In genomic region chr7:36638586-36639265, GRCh38 we compare ENCODE assay signal across 17 cellular contexts.
DNase-seq lines count a peak whose midpoint lies in the region; FAIRE-seq lines count a peak whose summit lies in the region.
"Had no signal": no experiment of that assay in that cellular context is flagged by ENCODE, and none has a peak within 500 bp of the region (broad histone marks: within the 10 kb centered on the region; RNA-seq: fewer than 3 reads in every experiment).

No MANE protein-coding gene starts in this region.

- H3K27ac ChIP-seq in KOPT-K1 (ENCODE audit: low read depth, low read length, poor library complexity, severe bottlenecking) (peak overlapping the region; percentile 57), small intestine (ENCODE audit: low read depth in 1 of 2, low read length in 1 of 2) (peak overlapping the region; percentile 32 to 41)
- H3K27ac ChIP-seq: brain microvascular endothelial cell, prostate gland, vagina had no signal

- H3K27me3 Mint-ChIP-seq in activated T-cell treated with anti-CD3 and anti-CD28 coated beads, Interleukin-2, amount 50 U/mL, for 24 hours: no peaks in the 10 kb centered on the region
- no peaks in the 10 kb centered on the region for H3K27me3 Mint-ChIP-seq in activated naive CD8-positive, alpha-beta T cell treated with anti-CD3 and anti-CD28 coated beads for 36 hours

- DNase-seq in activated T-cell treated with anti-CD3 and anti-CD28 coated beads, Interleukin-2, amount 50 U/mL, for 24 hours: no peak
- no peak for DNase-seq in activated T-cell treated with anti-CD3 and anti-CD28 coated beads for 4 hours
- no peak for DNase-seq in activated naive CD8-positive, alpha-beta T cell treated with anti-CD3 and anti-CD28 coated beads for 36 hours
- DNase-seq in small intestine: no peak
- no peak for DNase-seq in NCI-H2171 (lab: John Stamatoyannopoulos, UW)
- DNase-seq in GM19240 (ENCODE audit: insufficient read length, low spot score): no peak
- DNase-seq: brain microvascular endothelial cell; foreskin melanocyte; kidney glomerular epithelial cell; mesenchymal stem cell; stimulated activated CD4-positive, alpha-beta T cell treated with anti-CD3 and anti-CD28 coated beads, Interleukin-4, amount 100 ng/mL, for 1 hour had no signal

- H3K36me3 ChIP-seq in KOPT-K1 (ENCODE audit: insufficient read depth, low read length): no peaks in the 10 kb centered on the region
- no peaks in the 10 kb centered on the region for H3K36me3 ChIP-seq in small intestine (ENCODE audit: control insufficient read depth in 2 of 2, insufficient read depth in 2 of 2, low read length in 2 of 2)
- H3K36me3 ChIP-seq: brain microvascular endothelial cell, prostate gland, vagina had no signal

- H3K27me3 ChIP-seq in small intestine (ENCODE audit: control insufficient read depth in 2 of 2, insufficient read depth in 2 of 2, low read length in 2 of 2): no peaks in the 10 kb centered on the region
- H3K27me3 ChIP-seq: brain microvascular endothelial cell, vagina had no signal

- WGBS in small intestine, 3 donors: 87 to 90% (median 87%) methylated on average over 3 of the region's 3 CpGs

- no peaks in the 10 kb centered on the region for H3K9me3 Mint-ChIP-seq in activated T-cell treated with anti-CD3 and anti-CD28 coated beads, Interleukin-2, amount 50 U/mL, for 24 hours
- H3K9me3 Mint-ChIP-seq in activated naive CD8-positive, alpha-beta T cell treated with anti-CD3 and anti-CD28 coated beads for 36 hours: no peaks in the 10 kb centered on the region
- H3K9me3 Mint-ChIP-seq: nephron had no signal

- peaks cover 63% of the 10 kb centered on the region for H3K4me1 Mint-ChIP-seq in activated T-cell treated with anti-CD3 and anti-CD28 coated beads, Interleukin-2, amount 50 U/mL, for 24 hours (ENCODE audit: low read depth)
- H3K4me1 Mint-ChIP-seq in activated naive CD8-positive, alpha-beta T cell treated with anti-CD3 and anti-CD28 coated beads for 36 hours: peaks cover 56% of the 10 kb centered on the region

- FAIRE-seq in small intestine (lab: Jason Lieb, UNC): no peak
- FAIRE-seq: endothelial cell of umbilical vein, GM12891 had no signal

- H3K36me3 Mint-ChIP-seq in activated T-cell treated with anti-CD3 and anti-CD28 coated beads, Interleukin-2, amount 50 U/mL, for 24 hours (ENCODE audit: low read depth): peaks cover 33% of the 10 kb centered on the region
- peaks cover 7% of the 10 kb centered on the region for H3K36me3 Mint-ChIP-seq in activated naive CD8-positive, alpha-beta T cell treated with anti-CD3 and anti-CD28 coated beads for 36 hours

- H3K4me1 ChIP-seq in small intestine (ENCODE audit: control insufficient read depth in 2 of 2, insufficient read depth in 1 of 2, low read depth in 1 of 2, low read length in 1 of 2): peaks cover 0 to 2% of the 10 kb centered on the region in 2 donors
- H3K4me1 ChIP-seq: prostate gland, vagina had no signal

- no peak overlapping the region for H3K4me3 ChIP-seq in small intestine (ENCODE audit: low read depth in 1 of 2, low read length in 2 of 2)
- H3K4me3 ChIP-seq: prostate gland, vagina had no signal

- H3K9me3 ChIP-seq in KOPT-K1 (ENCODE audit: insufficient read depth, low read length, poor library complexity, severe bottlenecking) (no peaks in the 10 kb centered on the region), small intestine (ENCODE audit: control insufficient read depth, low read depth) (no peaks in the 10 kb centered on the region)
- H3K9me3 ChIP-seq: prostate gland, vagina had no signal

- peak overlapping the region; percentile 34 for H3K27ac Mint-ChIP-seq in activated T-cell treated with anti-CD3 and anti-CD28 coated beads, Interleukin-2, amount 50 U/mL, for 24 hours
- peak overlapping the region; percentile 67 for H3K27ac Mint-ChIP-seq in activated naive CD8-positive, alpha-beta T cell treated with anti-CD3 and anti-CD28 coated beads for 36 hours
- H3K27ac Mint-ChIP-seq: nephron had no signal

- no peak overlapping the region for H3K4me3 Mint-ChIP-seq in activated T-cell treated with anti-CD3 and anti-CD28 coated beads, Interleukin-2, amount 50 U/mL, for 24 hours
- H3K4me3 Mint-ChIP-seq in activated naive CD8-positive, alpha-beta T cell treated with anti-CD3 and anti-CD28 coated beads for 36 hours: no peak overlapping the region
- H3K4me3 Mint-ChIP-seq: nephron had no signal
